8 cellular contexts compared by ENCODE assay signal in genomic region chr10:30359373-30360206, GRCh38. TPM values are rescaled to one million over a fixed set of nuclear protein-coding genes. Genes with fewer than 3 reads are reported as not detected.
A peak's percentile ranks its signal among the peaks of the same experiment; 100 is the strongest.
DNase-seq lines count a peak whose midpoint lies in the region; ATAC-seq and TF ChIP-seq lines count a peak whose summit lies in the region.

No MANE protein-coding gene starts in this region.

- H3K9me2 ChIP-seq in GM23338 (ENCODE audit: insufficient read depth) = no peaks in the 10 kb centered on the region
- no peaks in the 10 kb centered on the region for H3K9me2 ChIP-seq in MM.1S (replicated peaks; ENCODE audit: insufficient read depth, low read length)

- ATAC-seq in GM23338 = peak; percentile 94

- H4K20me1 ChIP-seq in GM23338 (replicated peaks; ENCODE audit: insufficient read depth) = no peaks in the 10 kb centered on the region
- H4K20me1 ChIP-seq in MM.1S (ENCODE audit: insufficient read depth, low read length) = no peaks in the 10 kb centered on the region
- H4K20me1 ChIP-seq in mammary epithelial cell (ENCODE audit: insufficient read depth, low read length) = no peaks in the 10 kb centered on the region

- no peak overlapping the region for H3K4me3 ChIP-seq in GM12864 (ENCODE audit: low read depth, low read length)
- no peak overlapping the region; the same call in 1 of the 2 replicates for H3K4me3 ChIP-seq in GM23338
- H3K4me3 ChIP-seq in MM.1S (ENCODE audit: low read length) = no peak overlapping the region
- H3K4me3 ChIP-seq in WERI-Rb-1 (ENCODE audit: low read depth, low read length) = no peak overlapping the region
- H3K4me3 ChIP-seq in mammary epithelial cell (replicated peaks in 1 of 3; ENCODE audit: insufficient read depth in 1 of 3, low read depth in 2 of 3, low read length in 3 of 3) = no peak overlapping the region
- H3K4me3 ChIP-seq in kidney epithelial cell (ENCODE audit: low read depth, low read length) = no peak overlapping the region

- no peaks in the 10 kb centered on the region for H3K27me3 ChIP-seq in GM23338 (ENCODE audit: insufficient read depth)
- H3K27me3 ChIP-seq in MM.1S (replicated peaks; ENCODE audit: insufficient read depth, low read length) = no peaks in the 10 kb centered on the region
- no peaks in the 10 kb centered on the region for H3K27me3 ChIP-seq in WERI-Rb-1 (ENCODE audit: insufficient read depth, low read depth, severe bottlenecking)
- H3K27me3 ChIP-seq in mammary epithelial cell (ENCODE audit: insufficient read depth, low read length) = no peaks in the 10 kb centered on the region
- peaks cover 8% of the 10 kb centered on the region for H3K27me3 ChIP-seq in kidney epithelial cell (ENCODE audit: control insufficient read depth, insufficient read depth, low read length)

- no peaks in the 10 kb centered on the region for H3K79me2 ChIP-seq in GM23338 (replicated peaks; ENCODE audit: insufficient read depth)
- H3K79me2 ChIP-seq in MM.1S (ENCODE audit: low read length) = no peaks in the 10 kb centered on the region
- no peaks in the 10 kb centered on the region for H3K79me2 ChIP-seq in mammary epithelial cell (ENCODE audit: insufficient read depth, low read length)

- H3K9me3 ChIP-seq in MM.1S (replicated peaks; ENCODE audit: insufficient read depth, low read length) (no peaks in the 10 kb centered on the region), WERI-Rb-1 (ENCODE audit: severe bottlenecking) (no peaks in the 10 kb centered on the region), mammary epithelial cell (replicated peaks; ENCODE audit: insufficient read depth, low read length) (no peaks in the 10 kb centered on the region)

- BruUV-seq in mammary epithelial cell (replicated peaks; lab: Mats Ljungman, UMichigan) = no TSS peak

- DNase-seq in GM12864 (ENCODE audit: low read depth) = peak; percentile 37
- DNase-seq in GM23338 (ENCODE audit: low spot score) = peak; percentile 89
- DNase-seq in MM.1S = peak; percentile 63
- DNase-seq in WERI-Rb-1 = peak; percentile 62
- peak; percentile 68 for DNase-seq in mammary epithelial cell
- DNase-seq in kidney epithelial cell (ENCODE audit: low read depth) = no peak
- peak; percentile 48 to 52 for DNase-seq in stimulated activated CD4-positive, alpha-beta T cell treated with anti-CD3 and anti-CD28 coated beads, Interleukin-4, amount 100 ng/mL, for 4 hours
- no peak for DNase-seq in SKM-1 treated with dmso at 0.1 percent for 144 hours (lab: John Stamatoyannopoulos, UW; ENCODE audit: unreplicated experiment)

- no peaks in the 10 kb centered on the region; the same call in 2 of the 3 replicates for H3K36me3 Mint-ChIP-seq in GM23338 (ENCODE audit: low read depth)

- H2AFZ ChIP-seq in GM23338 (peak overlapping the region; percentile 56; the same call in 1 of the 2 replicates), MM.1S (ENCODE audit: low read length) (peak overlapping the region; percentile 63; the same call in 1 of the 2 replicates), mammary epithelial cell (ENCODE audit: low read depth, low read length) (peak overlapping the region; percentile 55)

- no peak overlapping the region for H3K4me3 Mint-ChIP-seq in GM23338

- no peaks in the 10 kb centered on the region for H3K9me3 Mint-ChIP-seq in GM23338

- TF ChIP-seq CTCF in GM12864 (IDR thresholded peaks at IDR 0.05; ENCODE audit: low read depth, low read length, missing control alignments) = peak; percentile 96
- TF ChIP-seq CTCF in GM23338 (conservative IDR thresholded peaks at IDR 0.05; ENCODE audit: low read depth in 2 of 2) = peak; percentile 85 to 97
- peak; percentile 86 for TF ChIP-seq CTCF in MM.1S (IDR thresholded peaks at IDR 0.05; ENCODE audit: low read length)
- TF ChIP-seq CTCF in WERI-Rb-1 (IDR thresholded peaks at IDR 0.05; ENCODE audit: low read depth, low read length) = peak; percentile 63
- TF ChIP-seq CTCF in mammary epithelial cell (conservative IDR thresholded peaks at IDR 0.05 in 1 of 2, IDR thresholded peaks at IDR 0.05 in 1 of 2; ENCODE audit: extremely low read depth in 1 of 2, insufficient read depth in 1 of 2, low read depth in 1 of 2, low read length in 2 of 2) = peak; percentile 80 to 82
- TF ChIP-seq CTCF in kidney epithelial cell (IDR thresholded peaks at IDR 0.05; ENCODE audit: insufficient read depth, low read length, poor library complexity, severe bottlenecking) = peak; percentile 90

- H3K36me3 ChIP-seq in GM23338 (ENCODE audit: insufficient read depth) (no peaks in the 10 kb centered on the region), MM.1S (replicated peaks; ENCODE audit: insufficient read depth, low read length) (no peaks in the 10 kb centered on the region), WERI-Rb-1 (no peaks in the 10 kb centered on the region), mammary epithelial cell (ENCODE audit: insufficient read depth, low read length) (no peaks in the 10 kb centered on the region), kidney epithelial cell (ENCODE audit: control insufficient read depth, insufficient read depth, low read length) (no peaks in the 10 kb centered on the region)

- in situ Hi-C loops in mammary epithelial cell (cut with MboI; ENCODE audit: low sequenced_read_pairs in 2 of 2) = no loop called here

- H3K9ac ChIP-seq in MM.1S (ENCODE audit: low read length) (no peak overlapping the region), mammary epithelial cell (ENCODE audit: insufficient read depth, low read length) (no peak overlapping the region)

- H3F3A ChIP-seq in GM23338 (replicated peaks; ENCODE audit: low read depth) = no peaks in the 10 kb centered on the region
- H3F3A ChIP-seq in MM.1S (ENCODE audit: insufficient read depth, low read length) = no peaks in the 10 kb centered on the region

- H3K4me2 ChIP-seq in GM23338 = 0 out of 2 replicates have a peak overlapping the region, but pooled peaks have one; percentile 55
- H3K4me2 ChIP-seq in MM.1S (ENCODE audit: low read depth, low read length) = peak overlapping the region; percentile 26; the same call in 1 of the 2 replicates
- no peak overlapping the region for H3K4me2 ChIP-seq in mammary epithelial cell (ENCODE audit: insufficient read depth, low read depth, low read length)

- H3K4me1 Mint-ChIP-seq in GM23338 = peaks cover 16% of the 10 kb centered on the region

- peaks cover 8% of the 10 kb centered on the region for H3K27me3 Mint-ChIP-seq in GM23338 (ENCODE audit: insufficient read depth, low read depth, poor library complexity)

- no peak overlapping the region for H3K27ac ChIP-seq in GM23338 (ENCODE audit: low read depth)
- H3K27ac ChIP-seq in MM.1S (ENCODE audit: low read length) = no peak overlapping the region
- H3K27ac ChIP-seq in WERI-Rb-1 = no peak overlapping the region
- H3K27ac ChIP-seq in mammary epithelial cell (ENCODE audit: insufficient read depth, low read depth, low read length) = no peak overlapping the region

- 51% methylated on average over 7 of the region's 8 CpGs for WGBS in mammary epithelial cell (ENCODE audit: low coverage, missing lambda C conversion rate)

- CTCF ChIA-PET in mammary epithelial cell (lab: Charles Lee; ENCODE audit: low non-redundant PET) = interaction anchor here (0.6 to 2.2 kb wide), 5 partner anchors 11 to 231 kb away, joined by 3 to 34 read pairs (median 5); no protein-coding TSS in a partner anchor

- H3K27ac Mint-ChIP-seq in GM23338 = peak overlapping the region; percentile 43; the same call in 1 of the 2 replicates

- peaks cover 7% of the 10 kb centered on the region; the same call in 1 of the 2 replicates for H3K4me1 ChIP-seq in GM23338 (ENCODE audit: insufficient read depth)
- H3K4me1 ChIP-seq in MM.1S (ENCODE audit: low read length) = peaks cover 3% of the 10 kb centered on the region; the same call in 1 of the 2 replicates
- H3K4me1 ChIP-seq in mammary epithelial cell (ENCODE audit: insufficient read depth, low read length) = peaks cover 3% of the 10 kb centered on the region

- intact Hi-C loops in mammary epithelial cell (cut with micrococcal nuclease) = loop anchor here (1.0 kb wide), 2 partner anchors 25 to 232 kb away; no protein-coding TSS in a partner anchor

- dilution Hi-C loops in mammary epithelial cell (cut with HindIII; ENCODE audit: low sequenced_read_pairs) = loop anchor here (10.0 kb wide), 1 partner anchor 55 kb away; no protein-coding TSS in a partner anchor

TF ChIP-seq in GM23338, 12 proteins besides CTCF, POLR2A, EP300 and RAD21 (continues in another document):
- TF ChIP-seq STAT1 (IDR thresholded peaks at IDR 0.05; ENCODE audit: unreplicated experiment) = no peak
- TF ChIP-seq REST (IDR thresholded peaks at IDR 0.05; ENCODE audit: unreplicated experiment) = no peak

RNA-seq across cellular contexts. Expression of gene MTPAP, which starts 10.5 kb away (rescaled TPM):
- total RNA-seq in GM23338 (2014; rRNA removed; shearing (Covaris generic)) = 29.2 and 35.1 TPM in 2 replicates
- polyA plus RNA-seq in GM23338 (2016; fragmentation: Nextera tagmentation; extraction: Ambion mirVana) = 27.0 and 32.3 TPM in 2 replicates
- 10 to 100 TPM; 13.8 to 30.8 TPM for total RNA-seq in mammary epithelial cell
- 8.7 TPM for polyA plus RNA-seq in mammary epithelial cell
- 12.0 TPM for polyA minus RNA-seq in mammary epithelial cell
- total RNA-seq in kidney epithelial cell = 14.2 and 21.6 TPM in 2 replicates

Comparison
In these comparisons a context has a peak if more than half of its experiments do, and no peak if none do; other contexts are left out.
1. DNase-seq: peak in GM12864 (single experiment), GM23338 (single experiment), MM.1S (single experiment), WERI-Rb-1 (single experiment), mammary epithelial cell (single experiment) and stimulated activated CD4-positive, alpha-beta T cell treated with anti-CD3 and anti-CD28 coated beads, Interleukin-4, amount 100 ng/mL, for 4 hours (2 of 2); none in kidney epithelial cell (single experiment) and SKM-1 treated with dmso at 0.1 percent for 144 hours (single experiment).
2. Peak in every context shown above with its lines, with median percentiles within 50 percentile points of each other: CTCF ChIP-seq and H2AFZ ChIP-seq.